8 cellular contexts compared by ENCODE assay signal in genomic region chr9:91515074-91515687, GRCh38.
DNase-seq lines count a peak whose midpoint lies in the region; ATAC-seq and TF ChIP-seq lines count a peak whose summit lies in the region.

No MANE protein-coding gene starts in this region.

- H3K36me3 Mint-ChIP-seq in natural killer cell treated with Interleukin-12 subunit alpha and Interleukin-12 subunit beta and Interleukin-15 and Interleukin-18, amount 100 ng/mL, for 72 hours = no peaks in the 10 kb centered on the region
- H3K36me3 Mint-ChIP-seq in natural killer cell = no peaks in the 10 kb centered on the region

- intact Hi-C loops in natural killer cell (cut with micrococcal nuclease) = no loop called here
- intact Hi-C loops in body of pancreas (cut with DNase I) = no loop called here

- no peak overlapping the region for H3K4me3 ChIP-seq in body of pancreas
- no peak overlapping the region for H3K4me3 ChIP-seq in mesendoderm (ENCODE audit: low read length)

- no peak overlapping the region for H3K4me2 ChIP-seq in mesendoderm (ENCODE audit: low read length)

- H3K27me3 ChIP-seq in body of pancreas (no peaks in the 10 kb centered on the region), mesendoderm (ENCODE audit: insufficient read depth, low read length, poor library complexity) (no peaks in the 10 kb centered on the region)

- H2AK5ac ChIP-seq in mesendoderm (ENCODE audit: low read length) = no peak overlapping the region

- DNase-seq in natural killer cell treated with Interleukin-12 subunit alpha and Interleukin-12 subunit beta and Interleukin-15 and Interleukin-18, amount 100 ng/mL, for 72 hours (ENCODE audit: low spot score) = no peak
- DNase-seq in natural killer cell = no peak
- peak; percentile 16 to 58 (median 34) for DNase-seq in body of pancreas
- DNase-seq in mesendoderm = peak; percentile 70
- no peak for DNase-seq in NCI-H1092 treated with DMSO at 0.1 percent for 48 hours (lab: John Stamatoyannopoulos, UW)
- no peak for DNase-seq in NCI-H526 (lab: John Stamatoyannopoulos, UW)
- DNase-seq in C1 segment of cervical spinal cord (lab: John Stamatoyannopoulos, UW) = no peak

- TF ChIP-seq CTCF in natural killer cell (IDR thresholded peaks at IDR 0.05) (no peak), body of pancreas (IDR thresholded peaks at IDR 0.05) (no peak)

- peak in 1 of 2 donors; percentile 89 for ATAC-seq in natural killer cell treated with Interleukin-12 subunit alpha and Interleukin-12 subunit beta and Interleukin-15 and Interleukin-18, amount 100 ng/mL, for 72 hours
- no peak for ATAC-seq in natural killer cell
- peak; percentile 79 for ATAC-seq in HG03432 (IDR thresholded peaks at IDR 0.05; ENCODE audit: unreplicated experiment)
- ATAC-seq in body of pancreas = no peak

- no peak overlapping the region for H3K9ac ChIP-seq in mesendoderm (ENCODE audit: low read length)

- H3K79me2 ChIP-seq in mesendoderm (ENCODE audit: control insufficient read depth, insufficient read depth, low read length) = no peaks in the 10 kb centered on the region

- H3K4me1 Mint-ChIP-seq in natural killer cell treated with Interleukin-12 subunit alpha and Interleukin-12 subunit beta and Interleukin-15 and Interleukin-18, amount 100 ng/mL, for 72 hours (ENCODE audit: low read depth in 2 of 2) = peaks cover 3 to 12% of the 10 kb centered on the region in 2 donors
- no peaks in the 10 kb centered on the region for H3K4me1 Mint-ChIP-seq in natural killer cell

- no peak overlapping the region for H4K5ac ChIP-seq in mesendoderm (ENCODE audit: low read length)

- no peak for TF ChIP-seq POLR2A in body of pancreas (IDR thresholded peaks at IDR 0.05)

- H3K23ac ChIP-seq in mesendoderm (ENCODE audit: low read length) = no peak overlapping the region

- H3K4ac ChIP-seq in mesendoderm (ENCODE audit: low read depth, low read length) = no peak overlapping the region

- no peaks in the 10 kb centered on the region for H3K9me3 Mint-ChIP-seq in natural killer cell treated with Interleukin-12 subunit alpha and Interleukin-12 subunit beta and Interleukin-15 and Interleukin-18, amount 100 ng/mL, for 72 hours
- peaks cover 0 to 3% of the 10 kb centered on the region in 2 donors for H3K9me3 Mint-ChIP-seq in natural killer cell

- H3K18ac ChIP-seq in mesendoderm (ENCODE audit: low read length) = no peak overlapping the region

- H3K9me3 ChIP-seq in body of pancreas = peaks cover 0 to 4% (median 0%) of the 10 kb centered on the region in 3 donors

- no peak overlapping the region for H2BK15ac ChIP-seq in mesendoderm (replicated peaks; ENCODE audit: low read depth)

- H2BK5ac ChIP-seq in mesendoderm (ENCODE audit: low read length) = no peak overlapping the region

- no peak overlapping the region for H3K27ac Mint-ChIP-seq in natural killer cell treated with Interleukin-12 subunit alpha and Interleukin-12 subunit beta and Interleukin-15 and Interleukin-18, amount 100 ng/mL, for 72 hours
- no peak overlapping the region for H3K27ac Mint-ChIP-seq in natural killer cell

- no peak overlapping the region for H4K8ac ChIP-seq in mesendoderm (ENCODE audit: low read depth, low read length)

- H2BK120ac ChIP-seq in mesendoderm (ENCODE audit: low read depth, low read length) = no peak overlapping the region

- H3K27me3 Mint-ChIP-seq in natural killer cell treated with Interleukin-12 subunit alpha and Interleukin-12 subunit beta and Interleukin-15 and Interleukin-18, amount 100 ng/mL, for 72 hours = peaks cover 26 to 32% of the 10 kb centered on the region in 2 donors
- peaks cover 13 to 28% of the 10 kb centered on the region in 2 donors for H3K27me3 Mint-ChIP-seq in natural killer cell (ENCODE audit: low read depth in 2 of 2)

- H3K27ac ChIP-seq in body of pancreas (no peak overlapping the region), mesendoderm (ENCODE audit: low read depth, low read length) (no peak overlapping the region)

- no peak overlapping the region for H3K56ac ChIP-seq in mesendoderm (ENCODE audit: low read length)

- H3K4me3 Mint-ChIP-seq in natural killer cell treated with Interleukin-12 subunit alpha and Interleukin-12 subunit beta and Interleukin-15 and Interleukin-18, amount 100 ng/mL, for 72 hours = peak overlapping the region; percentile 55
- no peak overlapping the region for H3K4me3 Mint-ChIP-seq in natural killer cell

- 30 to 31% methylated on average over 12 of the region's 12 CpGs for WGBS in body of pancreas, 2 donors
- whole genome bisulfite sequencing in mesendoderm (ENCODE audit: extremely low coverage, insufficient coverage, low lambda C conversion rate) = no CpG with 5 or more reads among the region's 12 CpGs

- no peaks in the 10 kb centered on the region for H3K79me1 ChIP-seq in mesendoderm (ENCODE audit: low read length)

- H3K4me1 ChIP-seq in body of pancreas (no peaks in the 10 kb centered on the region), mesendoderm (ENCODE audit: control insufficient read depth, low read depth, low read length) (peaks cover 4% of the 10 kb centered on the region)

- H3K36me3 ChIP-seq in body of pancreas (replicated peaks in 1 of 2; ENCODE audit: insufficient read depth in 1 of 2, low read depth in 2 of 2) (no peaks in the 10 kb centered on the region), mesendoderm (ENCODE audit: control insufficient read depth, insufficient read depth, low read length) (no peaks in the 10 kb centered on the region)

Comparison
In these comparisons a context has a peak if more than half of its experiments do, and no peak if none do; other contexts are left out.
1. DNase-seq: peak in body of pancreas (4 of 4) and mesendoderm (single experiment); none in natural killer cell treated with Interleukin-12 subunit alpha and Interleukin-12 subunit beta and Interleukin-15 and Interleukin-18, amount 100 ng/mL, for 72 hours (single experiment), natural killer cell (single experiment), NCI-H1092 treated with DMSO at 0.1 percent for 48 hours (single experiment), NCI-H526 (0 of 2) and C1 segment of cervical spinal cord (0 of 14).